Comparison of ENCODE assay signal across 20 cellular contexts in genomic region chr1:206892351-206892984, GRCh38. TPM values are rescaled to one million over a fixed set of nuclear protein-coding genes. Genes with fewer than 3 reads are reported as not detected.
DNase-seq lines count a peak whose midpoint lies in the region; TF ChIP-seq lines count a peak whose summit lies in the region.
"Had no signal": no experiment of that assay in that cellular context is flagged by ENCODE, and none has a peak within 500 bp of the region (broad histone marks: within the 10 kb centered on the region; RNA-seq: fewer than 3 reads in every experiment).

No MANE protein-coding gene starts in this region.

- no peak overlapping the region for H2BK5ac ChIP-seq in mesenchymal stem cell (ENCODE audit: low read depth, low read length, poor library complexity, severe bottlenecking)

- H3K4me1 ChIP-seq in mesenchymal stem cell (ENCODE audit: control insufficient read depth, insufficient read depth, low read depth, low read length), result no peaks in the 10 kb centered on the region

- no peak overlapping the region for H4K91ac ChIP-seq in mesenchymal stem cell (ENCODE audit: low read length)

- no peaks in the 10 kb centered on the region for H3K36me3 Mint-ChIP-seq in chondrocyte (ENCODE audit: low read depth)

- H3K4me3 ChIP-seq in AG10803 (ENCODE audit: low read length) (no peak overlapping the region), MG63 (no peak overlapping the region), cardiac fibroblast (replicated peaks in 1 of 2; ENCODE audit: low read depth in 2 of 2, low read length in 2 of 2) (no peak overlapping the region), mesenchymal stem cell (ENCODE audit: insufficient read depth in 1 of 2, low read depth in 1 of 2, low read length in 2 of 2) (no peak overlapping the region)
- H3K4me3 ChIP-seq: PC-9 had no signal

- no peak overlapping the region for H3K27ac ChIP-seq in mesenchymal stem cell (ENCODE audit: low read length, poor library complexity, severe bottlenecking)
- H3K27ac ChIP-seq: PC-9, VCaP had no signal

- DNase-seq in AG10803 (ENCODE audit: low read depth), result peak; percentile 49
- peak; percentile 28 for DNase-seq in MG63
- peak; percentile 74 to 77 for DNase-seq in cardiac fibroblast (ENCODE audit: low read depth in 2 of 2)
- DNase-seq in mesenchymal stem cell, result peak; percentile 60
- DNase-seq in chondrocyte (ENCODE audit: low spot score), result no peak
- DNase-seq in stimulated activated CD4-positive, alpha-beta T cell treated with anti-CD3 and anti-CD28 coated beads, Interleukin-4, amount 100 ng/mL, for 24 hours, result no peak
- no peak for DNase-seq in activated CD8-positive, alpha-beta memory T cell treated with anti-CD3 and anti-CD28 coated beads, Interleukin-2, amount 50 U/mL, for 48 hours
- no peak for DNase-seq in erythroblast (lab: John Stamatoyannopoulos, UW)
- DNase-seq: activated CD4-positive, alpha-beta memory T cell treated with anti-CD3 and anti-CD28 coated beads, Interleukin-2, amount 10 ng/mL, durations not matched to agents 7 days and 5 days; activated naive CD8-positive, alpha-beta T cell treated with anti-CD3 and anti-CD28 coated beads, Interleukin-2, amount 10 ng/mL, durations not matched to agents 7 days and 5 days; activated T-cell treated with anti-CD3 and anti-CD28 coated beads, Interleukin-2, amount 50 U/mL, for 48 hours; endodermal cell; H9; immature natural killer cell; NCI-H1930; nephron progenitor cell; PC-9 had no signal

- no peak overlapping the region for H3K4ac ChIP-seq in mesenchymal stem cell (ENCODE audit: low read depth in 1 of 2, low read length in 2 of 2)

- H3K9me3 Mint-ChIP-seq in chondrocyte (ENCODE audit: low read depth), result no peaks in the 10 kb centered on the region
- H3K9me3 Mint-ChIP-seq: activated CD4-positive, alpha-beta memory T cell treated with anti-CD3 and anti-CD28 coated beads, Interleukin-2, amount 10 ng/mL, durations not matched to agents 7 days and 5 days; endodermal cell; H9; immature natural killer cell; nephron progenitor cell had no signal

- H3K9ac ChIP-seq in mesenchymal stem cell (ENCODE audit: low read length), result no peak overlapping the region

- H3K14ac ChIP-seq in mesenchymal stem cell (ENCODE audit: low read length in 2 of 2), result no peak overlapping the region

- H3K27me3 ChIP-seq in MG63 (no peaks in the 10 kb centered on the region), mesenchymal stem cell (ENCODE audit: control insufficient read depth in 1 of 2, insufficient read depth in 1 of 2, low read length in 2 of 2) (peaks cover 0 to 9% of the 10 kb centered on the region in 2 experiments)

- H3K27me3 Mint-ChIP-seq in chondrocyte (ENCODE audit: low read depth), result peaks cover 7% of the 10 kb centered on the region
- H3K27me3 Mint-ChIP-seq: activated naive CD8-positive, alpha-beta T cell treated with anti-CD3 and anti-CD28 coated beads, Interleukin-2, amount 10 ng/mL, durations not matched to agents 7 days and 5 days had no signal

- H3K79me1 ChIP-seq in mesenchymal stem cell (replicated peaks; ENCODE audit: low read length, poor library complexity, severe bottlenecking), result no peaks in the 10 kb centered on the region

- H3K4me3 Mint-ChIP-seq in chondrocyte (ENCODE audit: unreplicated experiment), result no peak overlapping the region
- H3K4me3 Mint-ChIP-seq: activated CD4-positive, alpha-beta memory T cell treated with anti-CD3 and anti-CD28 coated beads, Interleukin-2, amount 10 ng/mL, durations not matched to agents 7 days and 5 days; activated naive CD8-positive, alpha-beta T cell treated with anti-CD3 and anti-CD28 coated beads, Interleukin-2, amount 10 ng/mL, durations not matched to agents 7 days and 5 days; endodermal cell; H9; immature natural killer cell; nephron progenitor cell had no signal

- TF ChIP-seq CTCF in AG10803 (conservative IDR thresholded peaks at IDR 0.05; ENCODE audit: low read length), result no peak
- TF ChIP-seq CTCF in cardiac fibroblast (IDR thresholded peaks at IDR 0.05; ENCODE audit: low read depth, low read length), result no peak
- TF ChIP-seq CTCF in chondrocyte (IDR thresholded peaks at IDR 0.05), result no peak

- H2AFZ ChIP-seq in mesenchymal stem cell (ENCODE audit: low read depth, low read length), result no peak overlapping the region
- H2AFZ ChIP-seq: PC-9 had no signal

- H2BK15ac ChIP-seq in mesenchymal stem cell (ENCODE audit: low read depth, poor library complexity, severe bottlenecking), result no peak overlapping the region

- H3K4me1 Mint-ChIP-seq in chondrocyte (ENCODE audit: low read depth), result peaks cover 15% of the 10 kb centered on the region

- 54% methylated on average over 3 of the region's 3 CpGs for WGBS in mesenchymal stem cell

- H3K18ac ChIP-seq in mesenchymal stem cell (ENCODE audit: low read depth in 1 of 2, low read length in 2 of 2), result no peak overlapping the region

- H4K8ac ChIP-seq in mesenchymal stem cell (ENCODE audit: low read length), result no peak overlapping the region

- H2BK120ac ChIP-seq in mesenchymal stem cell (ENCODE audit: low read depth, low read length), result no peak overlapping the region

- H3K23ac ChIP-seq in mesenchymal stem cell (ENCODE audit: low read length in 2 of 2), result no peak overlapping the region

- H2BK12ac ChIP-seq in mesenchymal stem cell (ENCODE audit: low read length in 2 of 2), result no peak overlapping the region

- H3K9me3 ChIP-seq in MG63 (no peaks in the 10 kb centered on the region), mesenchymal stem cell (ENCODE audit: control insufficient read depth, low read length) (no peaks in the 10 kb centered on the region)

- TF ChIP-seq POLR2A in erythroblast (IDR thresholded peaks at IDR 0.05; ENCODE audit: low read length), result no peak

- H3K27ac Mint-ChIP-seq in chondrocyte (ENCODE audit: unreplicated experiment), result no peak overlapping the region
- H3K27ac Mint-ChIP-seq: activated CD4-positive, alpha-beta memory T cell treated with anti-CD3 and anti-CD28 coated beads, Interleukin-2, amount 10 ng/mL, durations not matched to agents 7 days and 5 days; activated naive CD8-positive, alpha-beta T cell treated with anti-CD3 and anti-CD28 coated beads, Interleukin-2, amount 10 ng/mL, durations not matched to agents 7 days and 5 days; endodermal cell; H9; immature natural killer cell; nephron progenitor cell had no signal

- no peak overlapping the region for H2AK5ac ChIP-seq in mesenchymal stem cell (ENCODE audit: low read length, severe bottlenecking)

- no peaks in the 10 kb centered on the region for H3K36me3 ChIP-seq in MG63
- no peaks in the 10 kb centered on the region for H3K36me3 ChIP-seq in mesenchymal stem cell (ENCODE audit: control insufficient read depth in 1 of 2, insufficient read depth in 2 of 2, low read depth in 1 of 2, low read length in 2 of 2)

- no peak overlapping the region for H3K4me2 ChIP-seq in mesenchymal stem cell (ENCODE audit: low read length, poor library complexity, severe bottlenecking)
- H3K4me2 ChIP-seq: PC-9 had no signal

RNA-seq across cellular contexts. Expression of gene IL24, which starts 4.8 kb away (rescaled TPM):
- total RNA-seq in MG63 (2014; rRNA removed; shearing (Covaris generic); ENCODE audit: low replicate concordance), result not detected in 2 replicates
- 1.2 TPM for polyA plus RNA-seq in mesenchymal stem cell (2013, experiment 1 of 2)
- 1.5 TPM for polyA plus RNA-seq in mesenchymal stem cell (2013, experiment 2 of 2)
- total RNA-seq in chondrocyte, result not detected in 3 replicates
- total RNA-seq: activated CD4-positive, alpha-beta memory T cell treated with anti-CD3 and anti-CD28 coated beads, Interleukin-2, amount 10 ng/mL, durations not matched to agents 7 days and 5 days; activated naive CD8-positive, alpha-beta T cell treated with anti-CD3 and anti-CD28 coated beads, Interleukin-2, amount 10 ng/mL, durations not matched to agents 7 days and 5 days; endodermal cell; H9; PC-9; renal cortical epithelial cell had no signal

RNA-seq across cellular contexts. Expression of gene IL20, which starts 27.0 kb away (rescaled TPM):
- total RNA-seq in MG63 (2014; rRNA removed; shearing (Covaris generic); ENCODE audit: low replicate concordance), result not detected in 2 replicates
- not detected for polyA plus RNA-seq in mesenchymal stem cell (2013, experiment 1 of 2)
- polyA plus RNA-seq in mesenchymal stem cell (2013, experiment 2 of 2), result not detected
- not detected in 3 replicates for total RNA-seq in chondrocyte
- total RNA-seq: activated CD4-positive, alpha-beta memory T cell treated with anti-CD3 and anti-CD28 coated beads, Interleukin-2, amount 10 ng/mL, durations not matched to agents 7 days and 5 days; activated naive CD8-positive, alpha-beta T cell treated with anti-CD3 and anti-CD28 coated beads, Interleukin-2, amount 10 ng/mL, durations not matched to agents 7 days and 5 days; endodermal cell; H9; HT1080; PC-9; renal cortical epithelial cell had no signal
- polyA plus RNA-seq: immature natural killer cell had no signal

RNA-seq across cellular contexts. Expression of gene FCMR, which starts 29.3 kb away (rescaled TPM):
- 0.36 TPM in 1 of 2 replicates, not detected in the other for total RNA-seq in MG63 (2014; rRNA removed; shearing (Covaris generic); ENCODE audit: low replicate concordance)
- polyA plus RNA-seq in mesenchymal stem cell (2013, experiment 1 of 2), result 3.9 TPM
- polyA plus RNA-seq in mesenchymal stem cell (2013, experiment 2 of 2), result 3.5 TPM
- total RNA-seq in chondrocyte, result not detected in 3 replicates
- total RNA-seq: endodermal cell, H9, HT1080 had no signal

RNA-seq across cellular contexts. Expression of gene PIGR, which starts 53.8 kb away (rescaled TPM):
- not detected in 2 replicates for total RNA-seq in MG63 (2014; rRNA removed; shearing (Covaris generic); ENCODE audit: low replicate concordance)
- polyA plus RNA-seq in mesenchymal stem cell (2013, experiment 1 of 2), result not detected
- polyA plus RNA-seq in mesenchymal stem cell (2013, experiment 2 of 2), result not detected
- not detected in 3 replicates for total RNA-seq in chondrocyte
- total RNA-seq: activated CD4-positive, alpha-beta memory T cell treated with anti-CD3 and anti-CD28 coated beads, Interleukin-2, amount 10 ng/mL, durations not matched to agents 7 days and 5 days; activated naive CD8-positive, alpha-beta T cell treated with anti-CD3 and anti-CD28 coated beads, Interleukin-2, amount 10 ng/mL, durations not matched to agents 7 days and 5 days; endodermal cell; H9; PC-9 had no signal

Comparison
In these comparisons a context has a peak if more than half of its experiments do, and no peak if none do; other contexts are left out.
1. DNase-seq: peak in AG10803 (single experiment), MG63 (single experiment), cardiac fibroblast (2 of 2) and mesenchymal stem cell (single experiment); none in chondrocyte (single experiment), stimulated activated CD4-positive, alpha-beta T cell treated with anti-CD3 and anti-CD28 coated beads, Interleukin-4, amount 100 ng/mL, for 24 hours (single experiment), activated CD8-positive, alpha-beta memory T cell treated with anti-CD3 and anti-CD28 coated beads, Interleukin-2, amount 50 U/mL, for 48 hours (single experiment) and erythroblast (0 of 2).